Comparison of ENCODE assay signal across 32 cellular contexts in genomic region chr2:236510049-236510448, GRCh38. TPM values are rescaled to one million over a fixed set of nuclear protein-coding genes. Genes with fewer than 3 reads are reported as not detected.
"Had no signal": no experiment of that assay in that cellular context is flagged by ENCODE, and none has a peak within 500 bp of the region (broad histone marks: within the 10 kb centered on the region; RNA-seq: fewer than 3 reads in every experiment).

No MANE protein-coding gene starts in this region.

- H3K27ac ChIP-seq: adrenal gland, body of pancreas, breast epithelium, Peyer's patch had no signal

- H3K27ac Mint-ChIP-seq: activated CD4-positive, alpha-beta memory T cell treated with anti-CD3 and anti-CD28 coated beads for 36 hours; activated CD4-positive, alpha-beta T cell treated with anti-CD3 and anti-CD28 coated beads, Interleukin-2, amount 10 ng/mL, durations not matched to agents 7 days and 5 days; activated naive CD8-positive, alpha-beta T cell treated with anti-CD3 and anti-CD28 coated beads, Interleukin-2, amount 10 ng/mL, durations not matched to agents 7 days and 5 days; T-cell had no signal

- H3K36me3 Mint-ChIP-seq: activated CD4-positive, alpha-beta memory T cell treated with anti-CD3 and anti-CD28 coated beads for 36 hours; T-cell had no signal

- ATAC-seq: body of pancreas, PC-3, SK-N-SH treated with all-trans-retinoic acid at 6 μM for 48 hours had no signal

- H3K9me3 Mint-ChIP-seq: activated CD4-positive, alpha-beta memory T cell treated with anti-CD3 and anti-CD28 coated beads for 36 hours; T-cell had no signal

- H3K4me3 Mint-ChIP-seq: activated CD4-positive, alpha-beta memory T cell treated with anti-CD3 and anti-CD28 coated beads for 36 hours; activated CD4-positive, alpha-beta T cell treated with anti-CD3 and anti-CD28 coated beads, Interleukin-2, amount 10 ng/mL, durations not matched to agents 7 days and 5 days; activated naive CD8-positive, alpha-beta T cell treated with anti-CD3 and anti-CD28 coated beads, Interleukin-2, amount 10 ng/mL, durations not matched to agents 7 days and 5 days; T-cell had no signal

- DNase-seq: activated CD4-positive, alpha-beta memory T cell treated with anti-CD3 and anti-CD28 coated beads for 36 hours; activated CD4-positive, alpha-beta T cell treated with anti-CD3 and anti-CD28 coated beads, Interleukin-2, amount 10 ng/mL, durations not matched to agents 7 days and 5 days; activated CD8-positive, alpha-beta memory T cell treated with anti-CD3 and anti-CD28 coated beads, Interleukin-2, amount 50 U/mL, for 4 hours; activated effector memory CD4-positive, alpha-beta T cell treated with anti-CD3 and anti-CD28 coated beads, Interleukin-2, amount 50 U/mL, for 16 hours; activated naive CD4-positive, alpha-beta T cell; activated naive CD4-positive, alpha-beta T cell treated with anti-CD3 and anti-CD28 coated beads, Interleukin-2, amount 50 U/mL, for 16 hours; activated naive CD8-positive, alpha-beta T cell treated with anti-CD3 and anti-CD28 coated beads, Interleukin-2, amount 10 ng/mL, durations not matched to agents 7 days and 5 days; activated T-cell treated with anti-CD3 and anti-CD28 coated beads for 4 hours; activated T-cell treated with anti-CD3 and anti-CD28 coated beads, Interleukin-2, amount 50 U/mL, for 48 hours; adrenal gland; body of pancreas; Karpas-422; KBM-7; NCI-H1048; NCI-H1105 treated with DMSO at 0.1 percent for 48 hours; NCI-H1436; NCI-H1694 treated with DMSO at 0.1 percent for 48 hours; NCI-H2029; NCI-H345; NCI-H524 treated with DMSO at 0.1 percent for 48 hours; NCI-H748 treated with DMSO at 0.1 percent for 48 hours; NK-92 treated with Interleukin-12 subunit alpha and Interleukin-12 subunit beta, amount 100 ng/mL, for 24 hours; PC-3; Peyer's patch; RPMI8226; SIG-M5; T-cell; T-helper 2 cell; T-helper 9 cell had no signal

RNA-seq across cellular contexts. Expression of gene ACKR3, which starts 59.6 kb away (rescaled TPM):
- total RNA-seq: SK-MEL-5 had no signal
